ENCODE assay signal across 21 cellular contexts in genomic region chr4:123291329-123291728, GRCh38.
"Had no signal": no experiment of that assay in that cellular context is flagged by ENCODE, and none has a peak within 500 bp of the region (broad histone marks: within the 10 kb centered on the region; RNA-seq: fewer than 3 reads in every experiment).

No MANE protein-coding gene starts in this region.

- H3K27ac ChIP-seq: adrenal gland, coronary artery, neutrophil, ovary, tibial artery, VCaP had no signal

- H3K4me3 ChIP-seq: adrenal gland, coronary artery, ovary, tibial artery had no signal

- DNase-seq: activated CD4-positive, alpha-beta T cell treated with anti-CD3 and anti-CD28 coated beads, Interleukin-2, amount 10 ng/mL, durations not matched to agents 7 days and 5 days; activated CD4-positive, CD25-positive, alpha-beta regulatory T cell treated with anti-CD3 and anti-CD28 coated beads, Interleukin-2, amount 50 U/mL, for 72 hours; activated CD8-positive, alpha-beta memory T cell treated with anti-CD3 and anti-CD28 coated beads, Interleukin-2, amount 10 ng/mL, durations not matched to agents 7 days and 5 days; activated CD8-positive, alpha-beta T cell treated with anti-CD3 and anti-CD28 coated beads for 36 hours; activated gamma-delta T cell; adrenal gland; cerebellar nuclear complex; head of caudate nucleus; left ventricle myocardium superior; ovary; right cardiac atrium; stimulated activated CD4-positive, alpha-beta T cell treated with anti-CD3 and anti-CD28 coated beads, Interleukin-12 subunit alpha, Interleukin-12 subunit beta, amount 100 ng/mL, for 4 hours; stimulated activated CD4-positive, alpha-beta T cell treated with anti-CD3 and anti-CD28 coated beads, Interleukin-4, amount 100 ng/mL, for 4 hours; substantia nigra; tibial artery had no signal

- FAIRE-seq: astrocyte, islet of Langerhans had no signal

- H3K36me3 ChIP-seq: adrenal gland, neutrophil, ovary had no signal

- H3K4me1 ChIP-seq: adrenal gland had no signal

- ATAC-seq: activated CD8-positive, alpha-beta memory T cell treated with anti-CD3 and anti-CD28 coated beads, Interleukin-2, amount 10 ng/mL, durations not matched to agents 7 days and 5 days; activated CD8-positive, alpha-beta T cell treated with anti-CD3 and anti-CD28 coated beads for 36 hours; activated naive CD4-positive, alpha-beta T cell treated with anti-CD3 and anti-CD28 coated beads, Interleukin-2, amount 50 U/mL, for 72 hours; left ventricle myocardium superior; right cardiac atrium had no signal

- H3K9me3 ChIP-seq: neutrophil had no signal

- H3K27me3 ChIP-seq: adrenal gland, neutrophil, ovary, tibial artery had no signal
